14 cellular contexts compared by ENCODE assay signal in the genomic region with DNA sequence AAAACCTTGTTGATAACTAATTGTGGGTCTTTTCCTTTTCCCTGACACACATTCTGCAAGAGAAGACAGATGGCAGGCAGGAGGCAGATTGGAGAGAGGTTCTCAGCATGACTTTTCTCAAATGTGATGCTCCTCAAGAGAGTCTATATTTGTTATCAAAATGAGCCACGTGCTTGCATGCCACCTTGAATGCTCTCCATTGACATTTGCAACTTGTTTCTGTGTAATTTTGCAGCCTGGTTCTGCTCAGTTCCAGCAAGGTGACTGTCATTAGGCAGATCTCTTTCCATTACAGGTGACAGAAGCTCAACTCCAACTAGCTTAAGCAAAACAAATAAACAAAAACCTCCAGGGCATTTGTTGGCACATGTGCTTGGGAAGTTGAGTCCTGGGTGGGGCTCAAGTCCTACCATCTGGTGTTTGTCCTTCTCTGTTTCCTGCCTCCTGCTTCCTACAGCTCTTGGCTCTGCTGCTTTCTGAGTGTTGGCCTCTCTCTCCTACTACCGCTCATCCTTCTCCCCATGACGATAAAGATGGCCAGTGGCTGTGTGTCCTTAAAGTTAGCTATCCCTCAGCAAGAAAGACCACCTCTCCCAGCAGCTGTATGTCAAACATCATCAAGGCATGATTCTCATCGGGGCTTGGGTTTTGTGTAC. TPM values are rescaled to one million over a fixed set of nuclear protein-coding genes. Genes with fewer than 3 reads are reported as not detected.
DNase-seq lines count a peak whose midpoint lies in the region; ATAC-seq lines count a peak whose summit lies in the region.
"Had no signal": no experiment of that assay in that cellular context is flagged by ENCODE, and none has a peak within 500 bp of the region (broad histone marks: within the 10 kb centered on the region; RNA-seq: fewer than 3 reads in every experiment).

No MANE protein-coding gene starts in this region.

- no peak overlapping the region for H2BK120ac ChIP-seq in trophoblast cell (ENCODE audit: insufficient read depth, low read length, poor library complexity)

- H3K9ac ChIP-seq in trophoblast cell (ENCODE audit: low read length) = no peak overlapping the region

- H4K12ac ChIP-seq in trophoblast cell (ENCODE audit: low read depth, low read length) = no peak overlapping the region

- peaks cover 2% of the 10 kb centered on the region for H3K27me3 ChIP-seq in trophoblast cell (ENCODE audit: insufficient read depth, low read length)

- no peak overlapping the region for H2BK12ac ChIP-seq in trophoblast cell (ENCODE audit: low read length)

- H3K36me3 Mint-ChIP-seq in stimulated activated effector memory CD8-positive, alpha-beta T cell treated with anti-CD3 and anti-CD28 coated beads, Interleukin-12 subunit alpha, Interleukin-12 subunit beta, amount 100 ng/mL, for 72 hours = peaks cover 7% of the 10 kb centered on the region

- no peaks in the 10 kb centered on the region for H3K4me1 ChIP-seq in trophoblast cell (ENCODE audit: control insufficient read depth in 1 of 2, insufficient read depth in 2 of 2, low read length in 2 of 2)

- H2AFZ ChIP-seq in trophoblast cell (ENCODE audit: insufficient read depth, low read length, poor library complexity) = no peak overlapping the region

- H3K4me3 ChIP-seq in trophoblast cell (ENCODE audit: low read depth, low read length) = no peak overlapping the region
- H3K4me3 ChIP-seq: GM12878, skin epidermis had no signal

- no peak overlapping the region for H3K4me3 Mint-ChIP-seq in stimulated activated effector memory CD8-positive, alpha-beta T cell treated with anti-CD3 and anti-CD28 coated beads, Interleukin-12 subunit alpha, Interleukin-12 subunit beta, amount 100 ng/mL, for 72 hours
- H3K4me3 Mint-ChIP-seq: activated CD4-positive, alpha-beta memory T cell treated with anti-CD3 and anti-CD28 coated beads for 36 hours; activated naive CD8-positive, alpha-beta T cell; dendritic cell treated with granulocyte-macrophage colony-stimulating factor and Interleukin-4, amounts not matched to agents 40 ng/mL and 50 ng/mL, for 4 days; T-cell had no signal

- no peak overlapping the region for H4K91ac ChIP-seq in trophoblast cell (ENCODE audit: low read depth, low read length)

- peak overlapping the region; percentile 18 for H3K27ac Mint-ChIP-seq in stimulated activated effector memory CD8-positive, alpha-beta T cell treated with anti-CD3 and anti-CD28 coated beads, Interleukin-12 subunit alpha, Interleukin-12 subunit beta, amount 100 ng/mL, for 72 hours
- H3K27ac Mint-ChIP-seq: activated CD4-positive, alpha-beta memory T cell treated with anti-CD3 and anti-CD28 coated beads for 36 hours; activated naive CD8-positive, alpha-beta T cell; dendritic cell treated with granulocyte-macrophage colony-stimulating factor and Interleukin-4, amounts not matched to agents 40 ng/mL and 50 ng/mL, for 4 days had no signal

- no peaks in the 10 kb centered on the region for H3K9me3 ChIP-seq in trophoblast cell (ENCODE audit: insufficient read depth, low read depth, low read length)

- no peaks in the 10 kb centered on the region for H3K79me2 ChIP-seq in trophoblast cell (ENCODE audit: control insufficient read depth, insufficient read depth, low read length, poor library complexity)

- DNase-seq in GM03348 (ENCODE audit: low spot score) (peak; percentile 37), NCI-H82 (lab: John Stamatoyannopoulos, UW) (peak; percentile 90), glomerular endothelial cell (ENCODE audit: extremely low read depth, low read depth, low spot score) (peak; percentile 22), trophoblast cell (no peak)
- DNase-seq in stimulated activated effector memory CD8-positive, alpha-beta T cell treated with anti-CD3 and anti-CD28 coated beads, Interleukin-12 subunit alpha, Interleukin-12 subunit beta, amount 100 ng/mL, for 72 hours (ENCODE audit: low spot score in 2 of 2) = no peak
- DNase-seq: activated CD4-positive, alpha-beta memory T cell treated with anti-CD3 and anti-CD28 coated beads for 36 hours; MV-4-11; T-cell had no signal

- ATAC-seq in stimulated activated effector memory CD8-positive, alpha-beta T cell treated with anti-CD3 and anti-CD28 coated beads, Interleukin-12 subunit alpha, Interleukin-12 subunit beta, amount 100 ng/mL, for 72 hours = no peak
- ATAC-seq in GM21381 (IDR thresholded peaks at IDR 0.05; ENCODE audit: unreplicated experiment) (no peak), GM18502 (IDR thresholded peaks at IDR 0.05; ENCODE audit: poor library complexity, unreplicated experiment) (no peak)
- ATAC-seq: GM12878, T-cell had no signal

- no peak overlapping the region for H3K18ac ChIP-seq in trophoblast cell (ENCODE audit: low read length)

- H3K4me1 Mint-ChIP-seq in stimulated activated effector memory CD8-positive, alpha-beta T cell treated with anti-CD3 and anti-CD28 coated beads, Interleukin-12 subunit alpha, Interleukin-12 subunit beta, amount 100 ng/mL, for 72 hours = peaks cover 20% of the 10 kb centered on the region

- H3K4ac ChIP-seq in trophoblast cell (ENCODE audit: low read depth, low read length) = no peak overlapping the region

- H2BK5ac ChIP-seq in trophoblast cell (ENCODE audit: low read depth, low read length, poor library complexity) = no peak overlapping the region

- H4K8ac ChIP-seq in trophoblast cell (ENCODE audit: low read depth, low read length) = no peak overlapping the region

- no CpG with 5 or more reads among the region's 4 CpGs for WGBS in trophoblast cell (ENCODE audit: extremely low coverage, insufficient coverage, insufficient read length)

- no peak overlapping the region for H3K14ac ChIP-seq in trophoblast cell (ENCODE audit: low read length)

- H3K9me3 Mint-ChIP-seq in stimulated activated effector memory CD8-positive, alpha-beta T cell treated with anti-CD3 and anti-CD28 coated beads, Interleukin-12 subunit alpha, Interleukin-12 subunit beta, amount 100 ng/mL, for 72 hours = no peaks in the 10 kb centered on the region
- H3K9me3 Mint-ChIP-seq: activated CD4-positive, alpha-beta memory T cell treated with anti-CD3 and anti-CD28 coated beads for 36 hours; dendritic cell treated with granulocyte-macrophage colony-stimulating factor and Interleukin-4, amounts not matched to agents 40 ng/mL and 50 ng/mL, for 4 days; T-cell had no signal

- no peak overlapping the region for H3K27ac ChIP-seq in trophoblast cell (ENCODE audit: low read depth, low read length)

- no peak overlapping the region for H3K23ac ChIP-seq in trophoblast cell (ENCODE audit: low read length)

- no peak overlapping the region for H2AK5ac ChIP-seq in trophoblast cell (ENCODE audit: low read length)

- no peaks in the 10 kb centered on the region for H3K79me1 ChIP-seq in trophoblast cell (ENCODE audit: low read length)

- no peak overlapping the region for H3K4me2 ChIP-seq in trophoblast cell (ENCODE audit: low read length)

- no peaks in the 10 kb centered on the region for H3K36me3 ChIP-seq in trophoblast cell (ENCODE audit: control insufficient read depth in 1 of 2, insufficient read depth in 2 of 2, low read length in 2 of 2)

RNA-seq across cellular contexts. Expression of a gene that starts 56.7 kb away (rescaled TPM):
- total RNA-seq in glomerular endothelial cell = 54.7 and 93.1 TPM in 2 replicates
- 1.4 and 1.5 TPM in 2 replicates for polyA plus RNA-seq in trophoblast cell (2013)

Comparison
In these comparisons a context has a peak if more than half of its experiments do, and no peak if none do; other contexts are left out.
1. DNase-seq: peak in GM03348 (single experiment), NCI-H82 (single experiment) and glomerular endothelial cell (single experiment); none in stimulated activated effector memory CD8-positive, alpha-beta T cell treated with anti-CD3 and anti-CD28 coated beads, Interleukin-12 subunit alpha, Interleukin-12 subunit beta, amount 100 ng/mL, for 72 hours (0 of 2) and trophoblast cell (0 of 2).